8 cellular contexts compared by ENCODE assay signal in genomic region chr5:50727149-50727496, GRCh38.
A peak's percentile ranks its signal among the peaks of the same experiment; 100 is the strongest.
DNase-seq lines count a peak whose midpoint lies in the region; ATAC-seq and TF ChIP-seq lines count a peak whose summit lies in the region.

No MANE protein-coding gene starts in this region.

- ATAC-seq in CD8-positive, alpha-beta T cell: peak; percentile 75
- ATAC-seq in HG03520 (IDR thresholded peaks at IDR 0.05; ENCODE audit: unreplicated experiment) (peak; percentile 76), GM18867 (IDR thresholded peaks at IDR 0.05; ENCODE audit: unreplicated experiment) (no peak)

- intact Hi-C loops in CD8-positive, alpha-beta T cell (cut with DNase I, micrococcal nuclease): loop anchor here in 1 of 2 experiments (1.0 to 2.0 kb wide), 2 partner anchors 8 to 16 kb away; no protein-coding TSS in a partner anchor

- H3K36me3 Mint-ChIP-seq in CD8-positive, alpha-beta T cell: peaks cover 18% of the 10 kb centered on the region

- H3K9me3 Mint-ChIP-seq in CD8-positive, alpha-beta T cell: no peaks in the 10 kb centered on the region

- no peak for TF ChIP-seq POLR2A in erythroblast (IDR thresholded peaks at IDR 0.05; ENCODE audit: low read length)

- peak in 1 of 7 experiments; percentile 37 for DNase-seq in CD8-positive, alpha-beta T cell
- DNase-seq in activated naive CD4-positive, alpha-beta T cell treated with anti-CD3 and anti-CD28 coated beads, Interleukin-2, amount 50 U/mL, for 16 hours: peak; percentile 19
- DNase-seq in middle frontal gyrus (ENCODE audit: extremely low spot score, low spot score) (peak; percentile 60), erythroblast (lab: John Stamatoyannopoulos, UW) (no peak), NCI-H1417 treated with DMSO at 0.1 percent for 48 hours (lab: John Stamatoyannopoulos, UW) (no peak), NCI-H2196 (lab: John Stamatoyannopoulos, UW; ENCODE audit: unreplicated experiment) (no peak)

- peak overlapping the region; percentile 87 for H3K27ac Mint-ChIP-seq in CD8-positive, alpha-beta T cell

- H3K27me3 ChIP-seq in CD8-positive, alpha-beta T cell (ENCODE audit: insufficient read depth, low read length): no peaks in the 10 kb centered on the region

- TF ChIP-seq CTCF in CD8-positive, alpha-beta T cell (IDR thresholded peaks at IDR 0.05): no peak

- peaks cover 81% of the 10 kb centered on the region for H3K4me1 Mint-ChIP-seq in CD8-positive, alpha-beta T cell (ENCODE audit: low read depth)

- no peaks in the 10 kb centered on the region for H3K27me3 Mint-ChIP-seq in CD8-positive, alpha-beta T cell (ENCODE audit: low read depth)

- peak overlapping the region; percentile 49 for H3K4me3 Mint-ChIP-seq in CD8-positive, alpha-beta T cell

- peaks cover 40% of the 10 kb centered on the region for H3K4me1 ChIP-seq in CD8-positive, alpha-beta T cell (ENCODE audit: insufficient read depth, low read length)

- no peaks in the 10 kb centered on the region for H3K9me3 ChIP-seq in CD8-positive, alpha-beta T cell (ENCODE audit: low read length)

- POLR2A ChIA-PET in CD8-positive, alpha-beta T cell (lab: Charles Lee): no interaction called here

- CTCF ChIA-PET in CD8-positive, alpha-beta T cell (lab: Charles Lee): no interaction called here

- H3K4me3 ChIP-seq in CD8-positive, alpha-beta T cell (ENCODE audit: low read depth, low read length): no peak overlapping the region

- H3K36me3 ChIP-seq in CD8-positive, alpha-beta T cell (ENCODE audit: insufficient read depth, low read length): no peaks in the 10 kb centered on the region

- no peak overlapping the region for H3K27ac ChIP-seq in CD8-positive, alpha-beta T cell (ENCODE audit: low read depth, low read length)

Comparison
In these comparisons a context has a peak if more than half of its experiments do, and no peak if none do; other contexts are left out.
1. DNase-seq: peak in activated naive CD4-positive, alpha-beta T cell treated with anti-CD3 and anti-CD28 coated beads, Interleukin-2, amount 50 U/mL, for 16 hours (single experiment) and middle frontal gyrus (single experiment); none in erythroblast (0 of 2), NCI-H1417 treated with DMSO at 0.1 percent for 48 hours (single experiment) and NCI-H2196 (single experiment).